Comparison of ENCODE assay signal across 19 cellular contexts in the genomic region with DNA sequence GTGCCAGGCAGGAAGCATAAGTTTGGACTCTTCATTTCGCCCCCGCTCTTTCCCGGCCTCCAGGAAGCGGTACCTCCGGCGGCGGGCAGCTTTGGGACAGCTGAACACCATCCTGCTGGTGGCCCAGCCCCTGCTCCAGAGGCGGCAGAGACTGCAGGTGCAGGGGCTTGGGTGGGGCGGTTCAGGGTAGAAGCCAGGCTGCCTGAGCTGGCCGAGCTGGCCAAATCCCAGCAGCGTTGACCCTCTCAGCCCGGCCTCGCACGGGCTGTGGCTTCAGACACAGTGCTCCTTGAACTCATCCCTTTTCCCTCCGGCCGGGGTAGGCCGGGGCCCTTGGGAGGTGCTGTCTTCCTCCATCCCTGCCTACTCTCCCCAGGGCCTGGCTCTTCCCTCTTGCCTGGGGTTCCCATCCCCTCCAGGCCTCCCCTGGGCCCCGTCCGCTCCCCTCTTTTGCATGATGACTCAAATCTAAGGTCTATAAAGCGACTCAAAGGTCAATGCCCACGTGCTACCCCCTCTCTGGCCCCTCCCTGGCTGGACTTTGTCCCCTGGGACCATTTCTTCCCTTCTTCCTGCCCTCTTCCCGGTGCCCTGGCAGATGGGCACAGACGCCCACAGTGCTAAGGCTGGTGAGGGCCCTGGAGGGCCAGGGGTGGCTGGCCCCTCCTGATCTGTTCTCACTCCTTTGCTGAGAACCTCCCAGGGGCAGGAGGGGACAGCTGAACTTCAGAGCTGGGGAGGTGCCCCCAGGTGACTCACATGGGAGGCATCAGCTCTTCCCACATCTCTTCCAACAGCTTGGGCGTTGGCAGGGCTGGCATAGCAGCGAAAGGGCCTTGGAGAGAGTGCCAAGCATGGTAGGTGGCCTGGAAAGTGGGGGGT. TPM values are rescaled to one million over a fixed set of nuclear protein-coding genes. Genes with fewer than 3 reads are reported as not detected.
A peak's percentile ranks its signal among the peaks of the same experiment; 100 is the strongest.
DNase-seq lines count a peak whose midpoint lies in the region; ATAC-seq and TF ChIP-seq lines count a peak whose summit lies in the region.
"Had no signal": no experiment of that assay in that cellular context is flagged by ENCODE, and none has a peak within 500 bp of the region (broad histone marks: within the 10 kb centered on the region; RNA-seq: fewer than 3 reads in every experiment).

No MANE protein-coding gene starts in this region.

- H3K9me2 ChIP-seq in PC-3 (replicated peaks; ENCODE audit: low read length) (no peaks in the 10 kb centered on the region), hepatocyte (replicated peaks; ENCODE audit: insufficient read depth) (no peaks in the 10 kb centered on the region)

- CTCF ChIA-PET in PC-3 (lab: Charles Lee) = interaction anchor here (0.7 to 1.7 kb wide), 2 partner anchors 9 to 44 kb away, joined by 5 to 12 read pairs; no protein-coding TSS in a partner anchor

- H3K27me3 ChIP-seq in PC-3 (ENCODE audit: low read length) = no peaks in the 10 kb centered on the region
- H3K27me3 ChIP-seq in hepatocyte = no peaks in the 10 kb centered on the region
- H3K27me3 ChIP-seq in smooth muscle cell (ENCODE audit: low read depth) = no peaks in the 10 kb centered on the region

- H2AFZ ChIP-seq in PC-3 (ENCODE audit: low read length) (0 out of 2 replicates have a peak overlapping the region, but pooled peaks have one; percentile 1), hepatocyte (no peak overlapping the region), smooth muscle cell (ENCODE audit: low read depth) (no peak overlapping the region)

- DNase-seq in Caki2 (ENCODE audit: low read depth) = peak; percentile 37
- peak; percentile 59 for DNase-seq in PC-3
- DNase-seq in hepatocyte (ENCODE audit: low spot score) = peak; percentile 83
- peak; percentile 33 for DNase-seq in renal cortical epithelial cell (ENCODE audit: low read depth)
- DNase-seq in NCI-H510A (lab: John Stamatoyannopoulos, UW) = no peak
- no peak for DNase-seq in smooth muscle cell (lab: John Stamatoyannopoulos, UW; ENCODE audit: unreplicated experiment)
- DNase-seq in NCI-H2196 (lab: John Stamatoyannopoulos, UW; ENCODE audit: unreplicated experiment) = no peak
- DNase-seq: activated effector memory CD4-positive, alpha-beta T cell treated with Interleukin-2 at 50 U/mL for 16 hours; amygdala; central memory CD4-positive, alpha-beta T cell; effector memory CD4-positive, alpha-beta T cell; GF-D8; GOT3; islet precursor cell; NCI-H1417 treated with DMSO at 0.1 percent for 48 hours; T-helper 17 cell had no signal

- in situ Hi-C loops in Caki2 (cut with HindIII; ENCODE audit: low pct_unique_long_range_greater_than_20kb, low sequenced_read_pairs) = no loop called here

- H3K36me3 ChIP-seq in PC-3 (ENCODE audit: low read depth, low read length) (no peaks in the 10 kb centered on the region), hepatocyte (replicated peaks; ENCODE audit: insufficient read depth, low read depth) (no peaks in the 10 kb centered on the region), smooth muscle cell (ENCODE audit: low read depth) (no peaks in the 10 kb centered on the region)

- no TSS peak for BruUV-seq in PC-3 (replicated peaks; lab: Mats Ljungman, UMichigan)

- H3K9ac ChIP-seq in PC-3 (ENCODE audit: low read length) = no peak overlapping the region
- H3K9ac ChIP-seq in smooth muscle cell (ENCODE audit: low read depth) = no peak overlapping the region

- no peak overlapping the region for H3K4me3 ChIP-seq in PC-3 (ENCODE audit: low read length)
- H3K4me3 ChIP-seq in hepatocyte = no peak overlapping the region
- H3K4me3 ChIP-seq in smooth muscle cell = no peak overlapping the region

- H3K9me3 ChIP-seq in PC-3 (ENCODE audit: low read length) (no peaks in the 10 kb centered on the region), hepatocyte (ENCODE audit: low read depth) (no peaks in the 10 kb centered on the region), smooth muscle cell (replicated peaks; ENCODE audit: low read depth) (no peaks in the 10 kb centered on the region)

- intact Hi-C loops in PC-3 (cut with micrococcal nuclease) = no loop called here

- TF ChIP-seq CTCF in PC-3 (conservative IDR thresholded peaks at IDR 0.05; ENCODE audit: low read depth, low read length) = no peak
- no peak for TF ChIP-seq CTCF in hepatocyte (IDR thresholded peaks at IDR 0.05; ENCODE audit: poor library complexity)
- TF ChIP-seq CTCF in smooth muscle cell (IDR thresholded peaks at IDR 0.05; ENCODE audit: borderline replicate concordance, insufficient read depth, poor library complexity, severe bottlenecking) = no peak

- H3F3A ChIP-seq in PC-3 (ENCODE audit: low read length, unreplicated experiment) (no peaks in the 10 kb centered on the region), smooth muscle cell (ENCODE audit: low read depth) (no peaks in the 10 kb centered on the region)

- H3K4me1 ChIP-seq in PC-3 (ENCODE audit: insufficient read depth, low read length) (peaks cover 12% of the 10 kb centered on the region), hepatocyte (ENCODE audit: insufficient read depth) (peaks cover 13% of the 10 kb centered on the region), smooth muscle cell (ENCODE audit: low read depth) (no peaks in the 10 kb centered on the region)

- H3K79me2 ChIP-seq in PC-3 (ENCODE audit: low read length) (no peaks in the 10 kb centered on the region), hepatocyte (peaks cover 5% of the 10 kb centered on the region), smooth muscle cell (ENCODE audit: low read depth) (no peaks in the 10 kb centered on the region)

- H3K4me2 ChIP-seq in PC-3 (ENCODE audit: low read length) (peak overlapping the region; percentile 17), hepatocyte (peak overlapping the region; percentile 73), smooth muscle cell (no peak overlapping the region)

- POLR2A ChIA-PET in PC-3 (lab: Charles Lee; ENCODE audit: unreplicated experiment) = no interaction called here

- WGBS in hepatocyte (ENCODE audit: low lambda C conversion rate, missing lambda C conversion rate) = 78% methylated on average over 22 of the region's 25 CpGs
- 91% methylated on average over 25 of the region's 25 CpGs for WGBS in smooth muscle cell (ENCODE audit: low lambda C conversion rate)

- ATAC-seq in PC-3 (peak; percentile 76), GM18520 (IDR thresholded peaks at IDR 0.05; ENCODE audit: unreplicated experiment) (no peak)
- ATAC-seq: Right ventricle myocardium inferior, sciatic nerve, T-helper 17 cell had no signal

- H3K27ac ChIP-seq in PC-3 (ENCODE audit: low read length) (no peak overlapping the region), hepatocyte (peak overlapping the region; percentile 96), smooth muscle cell (ENCODE audit: low read depth) (no peak overlapping the region)

- H4K20me1 ChIP-seq in PC-3 (ENCODE audit: low read length) (no peaks in the 10 kb centered on the region), hepatocyte (ENCODE audit: insufficient read depth, poor library complexity, severe bottlenecking) (no peaks in the 10 kb centered on the region), smooth muscle cell (ENCODE audit: low read depth) (no peaks in the 10 kb centered on the region)

RNA-seq across cellular contexts. Expression of gene MYO15B, which starts 22.7 kb away (rescaled TPM):
- total RNA-seq in Caki2 (2014; rRNA removed; shearing (Covaris generic); ENCODE audit: low replicate concordance) = 0.34 and 16.6 TPM in 2 replicates
- 3.2 and 7.1 TPM in 2 replicates for total RNA-seq in PC-3 (2014; rRNA removed)
- total RNA-seq in hepatocyte = 99.8 and 153 TPM in 2 replicates
- 124 and 132 TPM in 2 replicates for polyA plus RNA-seq in hepatocyte
- 1.0 and 3.8 TPM in 2 replicates for total RNA-seq in renal cortical epithelial cell
- 10.5 and 14.7 TPM in 2 replicates for total RNA-seq in smooth muscle cell
- polyA plus RNA-seq in smooth muscle cell = 17.5 and 43.9 TPM in 2 replicates

RNA-seq across cellular contexts. Expression of gene SMIM5, which starts 22.9 kb away (rescaled TPM):
- not detected in 2 replicates for total RNA-seq in Caki2 (2014; rRNA removed; shearing (Covaris generic); ENCODE audit: low replicate concordance)
- total RNA-seq in PC-3 (2014; rRNA removed) (2.3 and 4.3 TPM in 2 replicates), hepatocyte (4.1 and 4.5 TPM in 2 replicates), renal cortical epithelial cell (0.20 and 1.6 TPM in 2 replicates), smooth muscle cell (0.13 and 1.7 TPM in 2 replicates)
- polyA plus RNA-seq in hepatocyte (6.8 and 7.7 TPM in 2 replicates), smooth muscle cell (0.80 and 1.2 TPM in 2 replicates)

RNA-seq across cellular contexts. Expression of gene RECQL5, which starts 56.6 kb away (rescaled TPM):
- 28.6 and 38.9 TPM in 2 replicates for total RNA-seq in Caki2 (2014; rRNA removed; shearing (Covaris generic); ENCODE audit: low replicate concordance)
- total RNA-seq in PC-3 (2014; rRNA removed) = 54.2 and 97.7 TPM in 2 replicates
- total RNA-seq in hepatocyte = 11.8 and 23.1 TPM in 2 replicates
- polyA plus RNA-seq in hepatocyte = 44.4 and 79.6 TPM in 2 replicates
- total RNA-seq in renal cortical epithelial cell = 11.1 and 21.3 TPM in 2 replicates
- total RNA-seq in smooth muscle cell = 12.5 and 38.2 TPM in 2 replicates
- 15.4 and 15.7 TPM in 2 replicates for polyA plus RNA-seq in smooth muscle cell

RNA-seq across cellular contexts. Expression of gene SAP30BP, which starts 56.8 kb away (rescaled TPM):
- total RNA-seq in Caki2 (2014; rRNA removed; shearing (Covaris generic); ENCODE audit: low replicate concordance) = 96.6 and 104 TPM in 2 replicates
- total RNA-seq in PC-3 (2014; rRNA removed) (97.8 and 115 TPM in 2 replicates), hepatocyte (59.3 and 67.5 TPM in 2 replicates), renal cortical epithelial cell (55.6 and 104 TPM in 2 replicates), smooth muscle cell (75.4 and 87.7 TPM in 2 replicates)
- polyA plus RNA-seq in hepatocyte (89.9 and 110 TPM in 2 replicates), smooth muscle cell (119 and 135 TPM in 2 replicates)

Comparison
In these comparisons a context has a peak if more than half of its experiments do, and no peak if none do; other contexts are left out.
1. DNase-seq: peak in Caki2 (single experiment), PC-3 (single experiment), hepatocyte (single experiment) and renal cortical epithelial cell (single experiment); none in NCI-H510A (single experiment), smooth muscle cell (single experiment) and NCI-H2196 (single experiment).